In the genomic region with DNA sequence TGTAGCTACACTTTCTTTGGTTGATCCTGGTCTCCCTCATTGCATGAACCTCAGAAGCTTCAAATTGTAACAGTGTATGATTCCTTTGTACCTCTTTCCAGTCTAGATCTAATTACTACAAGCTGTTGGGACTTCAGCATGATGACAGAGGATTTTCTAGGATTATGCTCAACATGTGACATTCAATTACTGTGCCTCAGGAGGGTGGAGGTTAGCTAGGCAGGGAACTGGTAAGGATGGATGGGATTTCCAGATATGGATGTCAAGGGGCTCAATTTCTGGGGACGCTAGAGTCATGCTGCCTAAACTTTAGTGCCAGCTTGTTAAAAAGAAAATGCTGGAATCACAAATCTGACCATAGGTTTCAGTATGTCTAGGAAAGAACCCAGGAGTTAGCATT, we compare ENCODE assay signal across 23 cellular contexts. TPM values are rescaled to one million over a fixed set of nuclear protein-coding genes. Genes with fewer than 3 reads are reported as not detected.
DNase-seq lines count a peak whose midpoint lies in the region; ATAC-seq, FAIRE-seq and TF ChIP-seq lines count a peak whose summit lies in the region.
"Had no signal": no experiment of that assay in that cellular context is flagged by ENCODE, and none has a peak within 500 bp of the region (broad histone marks: within the 10 kb centered on the region; RNA-seq: fewer than 3 reads in every experiment).

No MANE protein-coding gene starts in this region.

- peak overlapping the region; percentile 24 for H3K27ac Mint-ChIP-seq in activated T-helper 1 cell treated with anti-CD3 and anti-CD28 coated beads, Interleukin-12 subunit alpha, Interleukin-12 subunit beta, Interleukin-2, Interleukin-4 antibody, amounts not matched to agents 30 ng/mL and 10 ng/mL and 1 ng/mL, durations not matched to agents 14 hours and 24 hours and 36 hours
- H3K27ac Mint-ChIP-seq: CD8-positive, alpha-beta T cell had no signal

- DNase-seq in D721Med (ENCODE audit: insufficient read length, low spot score): no peak
- peak; percentile 90 for DNase-seq in NCI-H82 (lab: John Stamatoyannopoulos, UW)
- DNase-seq in activated T-helper 1 cell treated with anti-CD3 and anti-CD28 coated beads, Interleukin-12 subunit alpha, Interleukin-12 subunit beta, Interleukin-2, Interleukin-4 antibody, amounts not matched to agents 30 ng/mL and 10 ng/mL and 1 ng/mL, durations not matched to agents 14 hours and 24 hours and 36 hours (ENCODE audit: low spot score): no peak
- no peak for DNase-seq in NCI-H1105 (lab: John Stamatoyannopoulos, UW)
- no peak for DNase-seq in SW 1271 (lab: John Stamatoyannopoulos, UW)
- DNase-seq: C1 segment of cervical spinal cord; Caco-2; CD4-positive, CD25-positive, alpha-beta regulatory T cell; CD8-positive, alpha-beta T cell; DMS53; DMS79 treated with DMSO at 0.1 percent for 48 hours; GF-D8; GM23248; H7 had no signal

- ATAC-seq in GM18870 (IDR thresholded peaks at IDR 0.05; ENCODE audit: unreplicated experiment): no peak
- ATAC-seq: CD8-positive, alpha-beta T cell; HCT116 had no signal

- FAIRE-seq in D721Med (lab: Jason Lieb, UNC): peak; percentile 67
- FAIRE-seq: GM12891, GM18507, H1 had no signal

- H3K4me3 Mint-ChIP-seq in activated T-helper 1 cell treated with anti-CD3 and anti-CD28 coated beads, Interleukin-12 subunit alpha, Interleukin-12 subunit beta, Interleukin-2, Interleukin-4 antibody, amounts not matched to agents 30 ng/mL and 10 ng/mL and 1 ng/mL, durations not matched to agents 14 hours and 24 hours and 36 hours: no peak overlapping the region
- H3K4me3 Mint-ChIP-seq: CD4-positive, CD25-positive, alpha-beta regulatory T cell; CD8-positive, alpha-beta T cell had no signal

- intact Hi-C loops in activated T-helper 1 cell treated with anti-CD3 and anti-CD28 coated beads, Interleukin-12 subunit alpha, Interleukin-12 subunit beta, Interleukin-2, Interleukin-4 antibody, amounts not matched to agents 30 ng/mL and 10 ng/mL and 1 ng/mL, durations not matched to agents 14 hours and 24 hours and 36 hours (cut with micrococcal nuclease): no loop called here

- no peaks in the 10 kb centered on the region for H3K9me3 Mint-ChIP-seq in activated T-helper 1 cell treated with anti-CD3 and anti-CD28 coated beads, Interleukin-12 subunit alpha, Interleukin-12 subunit beta, Interleukin-2, Interleukin-4 antibody, amounts not matched to agents 30 ng/mL and 10 ng/mL and 1 ng/mL, durations not matched to agents 14 hours and 24 hours and 36 hours
- H3K9me3 Mint-ChIP-seq: CD8-positive, alpha-beta T cell had no signal

- H3K4me1 Mint-ChIP-seq in activated T-helper 1 cell treated with anti-CD3 and anti-CD28 coated beads, Interleukin-12 subunit alpha, Interleukin-12 subunit beta, Interleukin-2, Interleukin-4 antibody, amounts not matched to agents 30 ng/mL and 10 ng/mL and 1 ng/mL, durations not matched to agents 14 hours and 24 hours and 36 hours (ENCODE audit: low read depth): peaks cover 8% of the 10 kb centered on the region

- no peaks in the 10 kb centered on the region for H3K36me3 Mint-ChIP-seq in activated T-helper 1 cell treated with anti-CD3 and anti-CD28 coated beads, Interleukin-12 subunit alpha, Interleukin-12 subunit beta, Interleukin-2, Interleukin-4 antibody, amounts not matched to agents 30 ng/mL and 10 ng/mL and 1 ng/mL, durations not matched to agents 14 hours and 24 hours and 36 hours (ENCODE audit: low read depth)
- H3K36me3 Mint-ChIP-seq: CD4-positive, CD25-positive, alpha-beta regulatory T cell; CD8-positive, alpha-beta T cell had no signal

- TF ChIP-seq CTCF in D721Med (IDR thresholded peaks at IDR 0.05; ENCODE audit: insufficient read depth, missing control alignments): no peak

- peaks cover 2% of the 10 kb centered on the region for H3K27me3 Mint-ChIP-seq in activated T-helper 1 cell treated with anti-CD3 and anti-CD28 coated beads, Interleukin-12 subunit alpha, Interleukin-12 subunit beta, Interleukin-2, Interleukin-4 antibody, amounts not matched to agents 30 ng/mL and 10 ng/mL and 1 ng/mL, durations not matched to agents 14 hours and 24 hours and 36 hours (ENCODE audit: insufficient read depth)
- H3K27me3 Mint-ChIP-seq: CD4-positive, CD25-positive, alpha-beta regulatory T cell had no signal

RNA-seq across cellular contexts. Expression of a gene that starts 29.2 kb away (rescaled TPM):
- not detected in 2 replicates for total RNA-seq in activated T-helper 1 cell treated with anti-CD3 and anti-CD28 coated beads, Interleukin-12 subunit alpha, Interleukin-12 subunit beta, Interleukin-2, Interleukin-4 antibody, amounts not matched to agents 30 ng/mL and 10 ng/mL and 1 ng/mL, durations not matched to agents 14 hours and 24 hours and 36 hours
- total RNA-seq: A172; A673; Caco-2; CD4-positive, CD25-positive, alpha-beta regulatory T cell; CD8-positive, alpha-beta T cell; Daoy; G401; GM23248; H1; H7 had no signal
